ENCODE assay signal across 8 cellular contexts in the genomic region with DNA sequence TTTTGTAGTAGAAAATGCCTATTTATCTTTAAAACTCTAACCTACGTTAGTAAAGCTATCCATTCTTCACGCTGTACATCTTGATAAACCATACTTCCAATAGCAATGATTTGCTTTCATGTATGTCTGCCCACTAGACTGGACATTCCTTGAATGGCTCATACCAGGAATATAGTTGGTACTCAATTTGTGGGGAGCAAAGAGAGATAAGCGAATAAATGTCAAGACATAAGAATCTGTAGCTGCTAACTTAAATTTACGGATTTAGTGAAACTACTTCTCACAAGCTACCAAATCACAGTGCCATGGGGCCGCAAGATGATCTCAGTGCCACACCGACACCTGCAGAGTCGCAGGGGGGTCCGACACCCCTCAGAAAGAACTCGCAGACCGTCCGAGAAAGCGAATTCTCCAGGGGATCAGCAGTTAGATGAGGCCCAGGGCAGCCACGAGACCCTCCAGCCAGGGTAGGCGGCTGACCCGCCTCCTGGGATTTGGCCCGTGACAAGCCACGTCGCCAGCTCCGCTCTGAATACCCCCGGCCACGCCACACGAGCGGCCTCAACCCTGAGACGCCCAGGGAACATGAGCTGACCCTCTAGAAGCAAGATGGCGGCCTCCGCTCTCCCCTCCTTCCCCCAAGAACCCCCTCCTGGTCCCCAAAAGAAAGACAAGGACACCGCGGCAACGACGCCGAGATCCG. TPM values are rescaled to one million over a fixed set of nuclear protein-coding genes. Genes with fewer than 3 reads are reported as not detected.
DNase-seq lines count a peak whose midpoint lies in the region; ATAC-seq lines count a peak whose summit lies in the region.

No MANE protein-coding gene starts in this region.

- no peaks in the 10 kb centered on the region for H3K36me3 ChIP-seq in iPS-15b (ENCODE audit: control insufficient read depth, insufficient read depth, low read length)

- peaks cover 18% of the 10 kb centered on the region for H3K4me1 ChIP-seq in iPS-15b (ENCODE audit: control insufficient read depth, insufficient read depth, low read length)

- H3K4me3 Mint-ChIP-seq in activated naive CD8-positive, alpha-beta T cell treated with anti-CD3 and anti-CD28 coated beads, Interleukin-2, amount 10 ng/mL, durations not matched to agents 7 days and 5 days, result peak overlapping the region; percentile 82
- H3K4me3 Mint-ChIP-seq in stimulated activated naive B cell treated with anti-CD40 and anti-IgM and Interleukin-4, amounts not matched to agents 10 μg/mL and 1 μg/mL and 100 μg/mL, for 72 hours, result peak overlapping the region; percentile 91 to 96

- no peak for DNase-seq in activated CD4-positive, CD25-positive, alpha-beta regulatory T cell treated with anti-CD3 and anti-CD28 coated beads, Interleukin-2, amount 50 U/mL, for 72 hours
- DNase-seq in activated naive CD8-positive, alpha-beta T cell treated with anti-CD3 and anti-CD28 coated beads, Interleukin-2, amount 10 ng/mL, durations not matched to agents 7 days and 5 days, result no peak
- DNase-seq in stimulated activated naive B cell treated with anti-CD40 and anti-IgM and Interleukin-4, amounts not matched to agents 10 μg/mL and 1 μg/mL and 100 μg/mL, for 72 hours, result no peak
- DNase-seq in DMS 273 treated with DMSO at 0.1 percent for 48 hours (lab: John Stamatoyannopoulos, UW) (no peak), NCI-H526 (lab: John Stamatoyannopoulos, UW) (no peak)

- H3K36me3 Mint-ChIP-seq in activated naive CD8-positive, alpha-beta T cell treated with anti-CD3 and anti-CD28 coated beads, Interleukin-2, amount 10 ng/mL, durations not matched to agents 7 days and 5 days, result peaks cover 5% of the 10 kb centered on the region
- peaks cover 5 to 8% of the 10 kb centered on the region in 2 donors for H3K36me3 Mint-ChIP-seq in stimulated activated naive B cell treated with anti-CD40 and anti-IgM and Interleukin-4, amounts not matched to agents 10 μg/mL and 1 μg/mL and 100 μg/mL, for 72 hours

- POLR2A ChIA-PET in activated naive CD8-positive, alpha-beta T cell treated with anti-CD3 and anti-CD28 coated beads, Interleukin-2, amount 10 ng/mL, durations not matched to agents 7 days and 5 days (lab: Charles Lee), result interaction anchor here (0.5 to 3.5 kb wide), 14 partner anchors 9 to 113 kb away, joined by 3 to 18 read pairs (median 4); no protein-coding TSS in a partner anchor

- no peaks in the 10 kb centered on the region for H3K9me3 ChIP-seq in iPS-15b (ENCODE audit: control insufficient read depth, insufficient read depth, low read length)

- H3K27ac Mint-ChIP-seq in activated naive CD8-positive, alpha-beta T cell treated with anti-CD3 and anti-CD28 coated beads, Interleukin-2, amount 10 ng/mL, durations not matched to agents 7 days and 5 days, result peak overlapping the region; percentile 92
- H3K27ac Mint-ChIP-seq in stimulated activated naive B cell treated with anti-CD40 and anti-IgM and Interleukin-4, amounts not matched to agents 10 μg/mL and 1 μg/mL and 100 μg/mL, for 72 hours, result peak overlapping the region; percentile 88

- H3K9me3 Mint-ChIP-seq in activated naive CD8-positive, alpha-beta T cell treated with anti-CD3 and anti-CD28 coated beads, Interleukin-2, amount 10 ng/mL, durations not matched to agents 7 days and 5 days, result no peaks in the 10 kb centered on the region
- no peaks in the 10 kb centered on the region for H3K9me3 Mint-ChIP-seq in stimulated activated naive B cell treated with anti-CD40 and anti-IgM and Interleukin-4, amounts not matched to agents 10 μg/mL and 1 μg/mL and 100 μg/mL, for 72 hours

- no peaks in the 10 kb centered on the region for H3K27me3 ChIP-seq in iPS-15b (ENCODE audit: control insufficient read depth, insufficient read depth, low read length)

- H3K9ac ChIP-seq in iPS-15b (ENCODE audit: low read depth, low read length), result peak overlapping the region; percentile 95

- peak overlapping the region; percentile 91 for H3K4me3 ChIP-seq in iPS-15b (ENCODE audit: low read depth, low read length)

- H3K27me3 Mint-ChIP-seq in activated naive CD8-positive, alpha-beta T cell treated with anti-CD3 and anti-CD28 coated beads, Interleukin-2, amount 10 ng/mL, durations not matched to agents 7 days and 5 days, result no peaks in the 10 kb centered on the region
- no peaks in the 10 kb centered on the region for H3K27me3 Mint-ChIP-seq in stimulated activated naive B cell treated with anti-CD40 and anti-IgM and Interleukin-4, amounts not matched to agents 10 μg/mL and 1 μg/mL and 100 μg/mL, for 72 hours

- peaks cover 32% of the 10 kb centered on the region for H3K4me1 Mint-ChIP-seq in activated naive CD8-positive, alpha-beta T cell treated with anti-CD3 and anti-CD28 coated beads, Interleukin-2, amount 10 ng/mL, durations not matched to agents 7 days and 5 days
- peaks cover 25 to 50% of the 10 kb centered on the region in 2 donors for H3K4me1 Mint-ChIP-seq in stimulated activated naive B cell treated with anti-CD40 and anti-IgM and Interleukin-4, amounts not matched to agents 10 μg/mL and 1 μg/mL and 100 μg/mL, for 72 hours

- ATAC-seq in activated CD4-positive, CD25-positive, alpha-beta regulatory T cell treated with anti-CD3 and anti-CD28 coated beads, Interleukin-2, amount 50 U/mL, for 24 hours, result peak; percentile 6 to 17
- peak; percentile 35 for ATAC-seq in HG03439 (IDR thresholded peaks at IDR 0.05; ENCODE audit: unreplicated experiment)
- ATAC-seq in activated naive CD8-positive, alpha-beta T cell treated with anti-CD3 and anti-CD28 coated beads, Interleukin-2, amount 10 ng/mL, durations not matched to agents 7 days and 5 days (ENCODE audit: low read depth), result peak; percentile 27
- ATAC-seq in stimulated activated naive B cell treated with anti-CD40 and anti-IgM and Interleukin-4, amounts not matched to agents 10 μg/mL and 1 μg/mL and 100 μg/mL, for 72 hours (replicated peaks), result peak; percentile 23 to 29

RNA-seq across cellular contexts. Expression of gene RALA, which starts 0.6 kb away (rescaled TPM):
- 10 to 100 TPM; 31.9 to 32.4 TPM for total RNA-seq in activated naive CD8-positive, alpha-beta T cell treated with anti-CD3 and anti-CD28 coated beads, Interleukin-2, amount 10 ng/mL, durations not matched to agents 7 days and 5 days

RNA-seq across cellular contexts. Expression of gene YAE1, which starts 56.6 kb away (rescaled TPM):
- total RNA-seq in activated naive CD8-positive, alpha-beta T cell treated with anti-CD3 and anti-CD28 coated beads, Interleukin-2, amount 10 ng/mL, durations not matched to agents 7 days and 5 days, result 10 to 100 TPM; 17.7 to 20.1 TPM
